In genomic region chr1:54287176-54287650, GRCh38 we compare ENCODE assay signal across 8 cellular contexts.
DNase-seq lines count a peak whose midpoint lies in the region; ATAC-seq, FAIRE-seq and TF ChIP-seq lines count a peak whose summit lies in the region.

No MANE protein-coding gene starts in this region.

- H3K79me2 ChIP-seq in K562 (ENCODE audit: control insufficient read depth, insufficient read depth, low read length): peaks cover 94% of the 10 kb centered on the region

- peaks cover 1 to 5% of the 10 kb centered on the region in 2 donors for H3K36me3 Mint-ChIP-seq in CD4-positive, alpha-beta memory T cell
- H3K36me3 Mint-ChIP-seq in T-helper 17 cell (ENCODE audit: low read depth): no peaks in the 10 kb centered on the region

- no peak overlapping the region for H3K4me3 ChIP-seq in CD4-positive, alpha-beta memory T cell (ENCODE audit: low read length in 2 of 2)
- H3K4me3 ChIP-seq in K562: no peak overlapping the region

- no peaks in the 10 kb centered on the region for H3K9me3 ChIP-seq in CD4-positive, alpha-beta memory T cell (ENCODE audit: control insufficient read depth in 1 of 2, low read length in 2 of 2)
- H3K9me3 ChIP-seq in T-helper 17 cell (ENCODE audit: control insufficient read depth, low read length, poor library complexity, severe bottlenecking) (no peaks in the 10 kb centered on the region), K562 (replicated peaks; ENCODE audit: control insufficient read depth, insufficient read depth, low read depth, low read length) (no peaks in the 10 kb centered on the region)

- no peak for TF ChIP-seq CTCF in K562 (IDR thresholded peaks at IDR 0.05 in 2 of 3, conservative IDR thresholded peaks at IDR 0.05 in 1 of 3; ENCODE audit: insufficient read depth in 2 of 3, low read depth in 1 of 3, low read length in 3 of 3)

- intact Hi-C loops in CD4-positive, alpha-beta memory T cell (cut with micrococcal nuclease): no loop called here
- intact Hi-C loops in K562 (cut with micrococcal nuclease): no loop called here

- no peak overlapping the region for H3K27ac ChIP-seq in CD4-positive, alpha-beta memory T cell (ENCODE audit: low read depth, low read length)
- peak overlapping the region; percentile 48; the same call in 2 of the 3 replicates for H3K27ac ChIP-seq in K562 (ENCODE audit: extremely low read depth, low read depth, low read length)
- H3K27ac ChIP-seq in layer of hippocampus (ENCODE audit: low read depth, low read length): peak overlapping the region; percentile 77

- peak; percentile 83 for FAIRE-seq in K562 (lab: Jason Lieb, UNC)

- CTCF ChIA-PET in CD4-positive, alpha-beta memory T cell (lab: Charles Lee; ENCODE audit: partially characterized antibody): no interaction called here
- CTCF ChIA-PET in K562 (lab: Yijun Ruan, JAX; ENCODE audit: low intra/inter-chr PET ratio): no interaction called here

- H3K36me3 ChIP-seq in CD4-positive, alpha-beta memory T cell (ENCODE audit: insufficient read depth, low read length): no peaks in the 10 kb centered on the region
- no peaks in the 10 kb centered on the region; the same call in 2 of the 3 replicates for H3K36me3 ChIP-seq in K562 (ENCODE audit: control insufficient read depth, insufficient read depth, low read length)

- H3K4me2 ChIP-seq in K562 (ENCODE audit: insufficient read depth, low read length): peak overlapping the region; percentile 44; the same call in 1 of the 2 replicates

- peaks cover 9% of the 10 kb centered on the region for H3K9me1 ChIP-seq in K562 (ENCODE audit: control insufficient read depth, insufficient read depth, low read length)

- no peak for TF ChIP-seq RAD21 in K562 (CRISPR knock-in tag; conservative IDR thresholded peaks at IDR 0.05 in 1 of 2, IDR thresholded peaks at IDR 0.05 in 1 of 2)

- no peaks in the 10 kb centered on the region for H3K27me3 Mint-ChIP-seq in CD4-positive, alpha-beta memory T cell
- no peaks in the 10 kb centered on the region for H3K27me3 Mint-ChIP-seq in T-helper 17 cell

- peaks cover 54 to 99% (median 76%) of the 10 kb centered on the region in 4 donors for H3K4me1 Mint-ChIP-seq in CD4-positive, alpha-beta memory T cell
- H3K4me1 Mint-ChIP-seq in T-helper 17 cell: peaks cover 51% of the 10 kb centered on the region

- no peaks in the 10 kb centered on the region for H3K27me3 ChIP-seq in CD4-positive, alpha-beta memory T cell (ENCODE audit: insufficient read depth, low read length)
- H3K27me3 ChIP-seq in K562 (ENCODE audit: control insufficient read depth in 2 of 2, insufficient read depth in 2 of 2, low read length in 2 of 2): no peaks in the 10 kb centered on the region
- H3K27me3 ChIP-seq in layer of hippocampus (ENCODE audit: control insufficient read depth, insufficient read depth, low read length): no peaks in the 10 kb centered on the region

- in situ Hi-C loops in K562 (cut with MboI): no loop called here

- H3K27ac Mint-ChIP-seq in CD4-positive, alpha-beta memory T cell: peak overlapping the region; percentile 77 to 92 (median 88)
- H3K27ac Mint-ChIP-seq in T-helper 17 cell: peak overlapping the region; percentile 81

- no peak for TF ChIP-seq EP300 in K562 (IDR thresholded peaks at IDR 0.05; ENCODE audit: low read length)

- peak overlapping the region in 7 of 8 donors; percentile 32 to 75 (median 70) for H3K4me3 Mint-ChIP-seq in CD4-positive, alpha-beta memory T cell
- peak overlapping the region; percentile 71 for H3K4me3 Mint-ChIP-seq in T-helper 17 cell

- peak overlapping the region; percentile 37 for H2AFZ ChIP-seq in K562 (ENCODE audit: low read depth, low read length)

- H3K9me3 Mint-ChIP-seq in CD4-positive, alpha-beta memory T cell: no peaks in the 10 kb centered on the region

- H3K9ac ChIP-seq in K562 (ENCODE audit: insufficient read depth in 1 of 2, low read depth in 2 of 2, low read length in 2 of 2): peak overlapping the region in 1 of 2 experiments; percentile 40; a peak in 2 of 4 replicates

- DNase-seq in CD4-positive, alpha-beta memory T cell: peak; percentile 21 to 77 (median 36)
- peak in 1 of 3 donors; percentile 16 for DNase-seq in T-helper 17 cell
- DNase-seq in K562 (ENCODE audit: extremely low read depth in 1 of 4, low spot score in 3 of 4): peak; percentile 75 to 89 (median 78)
- DNase-seq in stimulated activated CD4-positive, alpha-beta T cell treated with anti-CD3 and anti-CD28 coated beads, Interleukin-2, amount 100 ng/mL, for 4 hours (ENCODE audit: low read depth): peak; percentile 49
- DNase-seq in NCI-H1105 (lab: John Stamatoyannopoulos, UW): no peak

- peaks cover 81% of the 10 kb centered on the region for H3K4me1 ChIP-seq in CD4-positive, alpha-beta memory T cell (ENCODE audit: insufficient read depth, low read length)
- H3K4me1 ChIP-seq in K562 (replicated peaks in 1 of 2; ENCODE audit: control insufficient read depth in 2 of 2, insufficient read depth in 2 of 2, low read length in 2 of 2): peaks cover 65 to 74% of the 10 kb centered on the region in 2 experiments

- no peak for TF ChIP-seq POLR2A in K562 (conservative IDR thresholded peaks at IDR 0.05)

- POLR2A ChIA-PET in CD4-positive, alpha-beta memory T cell (lab: Charles Lee; ENCODE audit: partially characterized antibody): interaction anchor here (1.1 kb wide), 1 partner anchor 202 kb away, joined by 3 read pairs; no protein-coding TSS in a partner anchor
- POLR2A ChIA-PET in K562 (lab: Yijun Ruan, JAX): interaction anchor here (0.6 to 1.6 kb wide), 5 partner anchors 11 to 226 kb away, joined by 3 to 7 read pairs (median 3); no protein-coding TSS in a partner anchor

- BruUV-seq in K562 (replicated peaks; lab: Mats Ljungman, UMichigan): no TSS peak

- ATAC-seq in HG03103 (IDR thresholded peaks at IDR 0.05; ENCODE audit: low read depth, unreplicated experiment) (peak; percentile 56), T-helper 17 cell (peak; percentile 80), K562 (peak; percentile 75), GM19035 (IDR thresholded peaks at IDR 0.05; ENCODE audit: unreplicated experiment) (no peak)

- peaks cover 19% of the 10 kb centered on the region for H4K20me1 ChIP-seq in K562 (replicated peaks; ENCODE audit: control insufficient read depth, insufficient read depth, low read length)

- 5% methylated on average over 7 of the region's 8 CpGs for WGBS in K562 (ENCODE audit: insufficient coverage, low coverage, missing lambda C conversion rate)

TF ChIP-seq in K562, 482 proteins besides CTCF, POLR2A, EP300 and RAD21 (continues in another document):
- TF ChIP-seq POLR3G (IDR thresholded peaks at IDR 0.05; ENCODE audit: extremely low read depth, insufficient read length, insufficient replicate concordance) (no peak), ETS1 (conservative IDR thresholded peaks at IDR 0.05; ENCODE audit: control insufficient read depth, low read depth, low read length) (no peak), KAT8 (IDR thresholded peaks at IDR 0.05; ENCODE audit: low read depth) (no peak), ZFP36 (IDR thresholded peaks at IDR 0.05; ENCODE audit: low read depth, low read length, partially characterized antibody) (peak; percentile 4), FOXP1 (CRISPR knock-in tag; IDR thresholded peaks at IDR 0.05) (no peak), BCL6 (CRISPR knock-in tag; IDR thresholded peaks at IDR 0.05) (no peak), CBX3 (IDR thresholded peaks at IDR 0.05; ENCODE audit: borderline replicate concordance in 1 of 2, low read length in 2 of 2) (peak in 1 of 2 experiments; percentile 40; a peak in 1 of 3 replicates), MEIS2 (IDR thresholded peaks at IDR 0.05; ENCODE audit: partially characterized antibody) (peak; percentile 71), KDM2B (CRISPR knock-in tag; IDR thresholded peaks at IDR 0.05) (no peak), MAX (CRISPR knock-in tag; IDR thresholded peaks at IDR 0.05) (peak; percentile 97), HMG20B (CRISPR knock-in tag; IDR thresholded peaks at IDR 0.05) (no peak), ZNF740 (CRISPR knock-in tag; IDR thresholded peaks at IDR 0.05) (0 out of 2 replicates have a peak, but pooled peaks have one; percentile 45), ZNF740 (tag; IDR thresholded peaks at IDR 0.05) (no peak), EHMT2 (IDR thresholded peaks at IDR 0.05) (no peak), ZBTB33 (CRISPR knock-in tag; IDR thresholded peaks at IDR 0.05) (no peak), SRSF1 (IDR thresholded peaks at IDR 0.05; ENCODE audit: low read depth, low read length) (no peak)
